ENCODE assay signal across 8 cellular contexts in the genomic region with DNA sequence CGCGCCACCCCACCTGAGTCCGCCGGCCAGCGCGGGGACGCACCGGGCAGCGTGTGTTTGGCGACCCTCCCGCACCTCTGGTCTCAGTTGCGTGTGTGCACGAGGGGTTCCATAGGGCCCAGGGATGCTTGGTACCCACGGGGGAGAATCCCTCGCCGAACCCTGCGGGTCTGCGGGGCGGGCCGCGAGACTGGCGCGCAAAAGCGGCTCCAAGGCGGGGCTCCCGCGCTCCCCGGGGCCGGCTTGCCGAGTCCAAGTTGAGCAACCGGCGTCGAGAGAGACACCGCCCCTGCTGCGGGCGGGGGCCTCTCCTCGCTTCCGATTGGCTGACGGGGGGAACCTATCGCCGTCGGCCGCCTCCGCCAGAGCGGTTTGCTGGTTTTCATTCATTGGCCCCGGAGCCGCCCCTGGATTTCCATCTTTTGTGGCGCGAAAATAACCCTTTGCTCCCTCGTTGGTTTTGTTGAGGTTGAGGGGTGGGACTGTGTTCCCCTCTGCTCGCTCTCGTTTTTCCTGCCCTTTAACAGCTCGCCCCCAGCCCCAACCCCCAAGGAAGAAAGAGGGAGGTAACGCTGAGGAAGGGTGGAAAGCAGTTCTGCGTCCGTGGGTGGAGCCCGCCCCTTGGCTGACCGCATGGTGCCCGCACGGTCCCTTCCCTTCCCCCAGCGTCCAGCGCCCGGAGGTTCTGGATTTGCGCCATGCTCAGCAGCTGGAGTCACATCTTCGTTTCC. TPM values are rescaled to one million over a fixed set of nuclear protein-coding genes. Genes with fewer than 3 reads are reported as not detected.
DNase-seq lines count a peak whose midpoint lies in the region; ATAC-seq, FAIRE-seq and TF ChIP-seq lines count a peak whose summit lies in the region.

No MANE protein-coding gene starts in this region.

- H3K9me3 ChIP-seq in ectodermal cell (ENCODE audit: control insufficient read depth, low read length): no peaks in the 10 kb centered on the region
- H3K9me3 ChIP-seq in suprapubic skin: no peaks in the 10 kb centered on the region

- no peak for TF ChIP-seq CTCF in suprapubic skin (IDR thresholded peaks at IDR 0.05)

- no peaks in the 10 kb centered on the region for H3K36me3 ChIP-seq in ectodermal cell (ENCODE audit: control insufficient read depth, insufficient read depth, low read length)
- no peaks in the 10 kb centered on the region for H3K36me3 ChIP-seq in suprapubic skin

- H3K4me3 ChIP-seq in ectodermal cell (ENCODE audit: insufficient read depth, low read depth, low read length) (peak overlapping the region; percentile 93), suprapubic skin (peak overlapping the region; percentile 40)

- H3K27ac ChIP-seq in ectodermal cell (ENCODE audit: insufficient read depth, low read depth, low read length, poor library complexity, severe bottlenecking) (peak overlapping the region; percentile 96), suprapubic skin (no peak overlapping the region)

- peak; percentile 73 for ATAC-seq in GM19025 (IDR thresholded peaks at IDR 0.05; ENCODE audit: low read depth, unreplicated experiment)
- ATAC-seq in HG03097 (IDR thresholded peaks at IDR 0.05; ENCODE audit: low FRiP score, unreplicated experiment): peak; percentile 47

- no peak for TF ChIP-seq POLR2A in suprapubic skin (IDR thresholded peaks at IDR 0.05)

- peak; percentile 90 for DNase-seq in CD1c-positive myeloid dendritic cell (ENCODE audit: extremely low spot score)
- peak; percentile 69 for DNase-seq in NCI-H2107 (lab: John Stamatoyannopoulos, UW)
- DNase-seq in mesenteric fat pad (ENCODE audit: low spot score): peak; percentile 94
- DNase-seq in suprapubic skin (ENCODE audit: low spot score in 2 of 2): peak in 1 of 2 donors; percentile 85

- TF ChIP-seq EP300 in suprapubic skin (IDR thresholded peaks at IDR 0.05): no peak

- peak; percentile 98 for FAIRE-seq in TTC549 (lab: Jason Lieb, UNC)

- no peaks in the 10 kb centered on the region for H3K4me1 ChIP-seq in ectodermal cell (ENCODE audit: control insufficient read depth, insufficient read depth, low read length)
- H3K4me1 ChIP-seq in suprapubic skin: peaks cover 33% of the 10 kb centered on the region

- H3K27me3 ChIP-seq in ectodermal cell (ENCODE audit: control insufficient read depth, insufficient read depth, low read length, poor library complexity, severe bottlenecking) (no peaks in the 10 kb centered on the region), suprapubic skin (peaks cover 100% of the 10 kb centered on the region)

- 0% methylated on average over 65 of the region's 65 CpGs for WGBS in ectodermal cell, 2 experiments
- 3% methylated on average over 22 of the region's 65 CpGs for WGBS in suprapubic skin

RNA-seq across cellular contexts. Expression of gene IGF2BP3, which starts 4.0 kb away (rescaled TPM):
- 141 TPM for polyA plus RNA-seq in ectodermal cell (2013, experiment 1 of 4)
- 166 TPM for polyA plus RNA-seq in ectodermal cell (2013, experiment 2 of 4)
- polyA plus RNA-seq in ectodermal cell (2013, experiment 3 of 4): 118 TPM
- 129 TPM for polyA plus RNA-seq in ectodermal cell (2013, experiment 4 of 4)
- total RNA-seq in mesenteric fat pad (1.2 TPM), suprapubic skin (1 to 10 TPM in 1 of 4 donors, under 1 TPM in 1, not detected in 2; 0.47 to 1.9 TPM)

RNA-seq across cellular contexts. Expression of gene TRA2A, which starts 57.5 kb away (rescaled TPM):
- 175 TPM for polyA plus RNA-seq in ectodermal cell (2013, experiment 1 of 4)
- polyA plus RNA-seq in ectodermal cell (2013, experiment 2 of 4): 162 TPM
- polyA plus RNA-seq in ectodermal cell (2013, experiment 3 of 4): 126 TPM
- polyA plus RNA-seq in ectodermal cell (2013, experiment 4 of 4): 140 TPM
- total RNA-seq in mesenteric fat pad: 55.6 TPM
- total RNA-seq in suprapubic skin: 100 to 1,000 TPM in 1 of 4 donors, 10 to 100 TPM in 3; 36.3 to 119 (median 45.2) TPM
